8 cellular contexts compared by ENCODE assay signal in the genomic region with DNA sequence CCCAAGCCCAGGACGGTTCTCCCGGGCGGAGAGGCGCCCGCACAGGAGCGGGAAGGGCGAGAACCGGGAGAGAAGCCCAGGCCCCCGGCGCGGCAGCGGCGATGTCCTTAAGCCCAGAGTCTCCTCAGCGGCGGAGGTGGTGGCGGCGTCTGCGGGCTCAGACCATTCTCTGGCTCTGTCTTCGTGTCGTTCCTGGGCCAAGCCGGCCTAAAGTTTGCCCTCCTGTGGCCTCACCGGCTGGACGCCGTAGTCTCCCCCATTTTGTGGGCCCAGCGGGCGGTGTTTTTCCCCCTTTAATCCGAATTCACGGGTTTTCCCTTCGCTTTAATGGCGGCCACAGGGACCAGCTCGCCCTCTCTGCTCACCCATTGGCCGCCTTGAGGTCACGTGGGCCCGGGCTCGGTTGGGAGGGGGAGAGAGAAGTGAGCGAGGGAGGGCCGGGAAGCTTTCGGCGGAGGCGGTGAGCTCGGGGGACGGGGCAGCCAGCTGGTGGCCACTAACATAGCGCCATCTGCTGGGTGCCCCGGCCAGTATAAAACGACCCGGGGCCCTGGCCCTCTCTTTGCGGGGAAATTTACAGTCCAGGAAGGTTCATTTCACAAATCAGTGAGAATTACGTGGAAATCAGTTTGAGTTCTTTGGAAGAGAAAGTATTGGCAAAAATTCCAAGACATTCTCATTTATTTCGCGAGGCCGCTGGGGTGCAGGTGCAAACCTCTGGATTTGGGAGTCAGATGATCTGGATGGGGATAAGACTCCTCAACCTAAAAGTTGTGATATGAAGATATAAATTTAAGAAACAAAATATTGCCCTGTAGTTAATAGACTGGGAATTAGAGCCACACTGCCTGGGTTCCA. TPM values are rescaled to one million over a fixed set of nuclear protein-coding genes. Genes with fewer than 3 reads are reported as not detected.
DNase-seq lines count a peak whose midpoint lies in the region; ATAC-seq and TF ChIP-seq lines count a peak whose summit lies in the region.

No MANE protein-coding gene starts in this region.

- TF ChIP-seq CTCF in epithelial cell of proximal tubule (conservative IDR thresholded peaks at IDR 0.05; ENCODE audit: low read depth, low read length): peak; percentile 89

- peak; percentile 92 for ATAC-seq in GM21619 (IDR thresholded peaks at IDR 0.05; ENCODE audit: unreplicated experiment)

- DNase-seq in DMS53 treated with DMSO at 0.1 percent for 48 hours (lab: John Stamatoyannopoulos, UW; ENCODE audit: unreplicated experiment): peak; percentile 89
- peak; percentile 92 for DNase-seq in Jurkat, Clone E6-1 (ENCODE audit: low read depth, low spot score)
- DNase-seq in OCI-M2 (lab: John Stamatoyannopoulos, UW; ENCODE audit: unreplicated experiment): peak; percentile 80
- DNase-seq in activated T-cell treated with anti-CD3 and anti-CD28 coated beads, Interleukin-2, amount 50 U/mL, for 1 hour: peak; percentile 96
- DNase-seq in epithelial cell of proximal tubule (ENCODE audit: low read depth): peak; percentile 59
- peak; percentile 98 for DNase-seq in mucosa of gallbladder (ENCODE audit: low spot score)
- peak; percentile 98 for DNase-seq in stimulated activated CD8-positive, alpha-beta memory T cell treated with anti-CD3 and anti-CD28 coated beads, Interleukin-4, amount 100 ng/mL, for 24 hours (ENCODE audit: low read depth)

- peak overlapping the region; percentile 95 for H3K4me3 ChIP-seq in Jurkat, Clone E6-1 (ENCODE audit: low read length)
- peak overlapping the region; percentile 97 for H3K4me3 ChIP-seq in epithelial cell of proximal tubule (ENCODE audit: low read depth, low read length)

RNA-seq across cellular contexts. Expression of a gene that starts 0.8 kb away (rescaled TPM):
- 12.4 TPM for polyA plus RNA-seq in Jurkat, Clone E6-1 (2012; ENCODE audit: insufficient read depth, insufficient read length)
- total RNA-seq in epithelial cell of proximal tubule: 19.8 and 21.1 TPM in 2 replicates
- total RNA-seq in mucosa of gallbladder: 72.6 TPM

Comparison
In these comparisons a context has a peak if more than half of its experiments do, and no peak if none do; other contexts are left out.
1. Peak in every context shown above with its lines: DNase-seq, ATAC-seq and H3K4me3 ChIP-seq.